Comparison of ENCODE assay signal across 1 cellular context in genomic region chr22:37563153-37564081, GRCh38.
TF ChIP-seq lines count a peak whose summit lies in the region.

No MANE protein-coding gene starts in this region.

TF ChIP-seq in HepG2, 621 proteins besides CTCF, POLR2A, EP300 and RAD21 (continued from another document):
- TF ChIP-seq, protein P1, sequence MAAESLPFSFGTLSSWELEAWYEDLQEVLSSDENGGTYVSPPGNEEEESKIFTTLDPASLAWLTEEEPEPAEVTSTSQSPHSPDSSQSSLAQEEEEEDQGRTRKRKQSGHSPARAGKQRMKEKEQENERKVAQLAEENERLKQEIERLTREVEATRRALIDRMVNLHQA (CRISPR knock-in tag; IDR thresholded peaks at IDR 0.05): no peak
- TF ChIP-seq ZNF784 (CRISPR knock-in tag; IDR thresholded peaks at IDR 0.05; ENCODE audit: borderline replicate concordance) (peak; percentile 67; the same call in 1 of the 2 replicates), ZNF672 (CRISPR knock-in tag; IDR thresholded peaks at IDR 0.05) (no peak), ZBTB8A (CRISPR knock-in tag; IDR thresholded peaks at IDR 0.05; ENCODE audit: borderline replicate concordance, low read depth) (no peak), MTF1 (CRISPR knock-in tag; IDR thresholded peaks at IDR 0.05) (no peak), ZNF619 (CRISPR knock-in tag; IDR thresholded peaks at IDR 0.05) (no peak), MXD3 (CRISPR knock-in tag; IDR thresholded peaks at IDR 0.05) (no peak), NR1H2 (CRISPR knock-in tag; IDR thresholded peaks at IDR 0.05; ENCODE audit: borderline replicate concordance, low read depth) (no peak), ZFP41 (CRISPR knock-in tag; IDR thresholded peaks at IDR 0.05; ENCODE audit: borderline replicate concordance) (no peak), NCOA1 (CRISPR knock-in tag; IDR thresholded peaks at IDR 0.05) (no peak), PHB2 (IDR thresholded peaks at IDR 0.05; ENCODE audit: partially characterized antibody) (no peak), ZMYM3 (CRISPR knock-in tag; IDR thresholded peaks at IDR 0.05) (no peak), CHD4 (IDR thresholded peaks at IDR 0.05; ENCODE audit: borderline replicate concordance, low read length) (peak; percentile 93; the same call in 1 of the 2 replicates), U2AF1 (optimal IDR thresholded peaks at IDR 0.05; ENCODE audit: low read depth, low read length) (no peak), MNT (IDR thresholded peaks at IDR 0.05) (peak; percentile 46), PITX1 (CRISPR knock-in tag; IDR thresholded peaks at IDR 0.05) (0 out of 2 replicates have a peak, but pooled peaks have one; percentile 30), LRRFIP1 (CRISPR knock-in tag; conservative IDR thresholded peaks at IDR 0.05) (no peak), ZNF10 (CRISPR knock-in tag; IDR thresholded peaks at IDR 0.05; ENCODE audit: borderline replicate concordance, low read depth) (no peak), ZNF329 (CRISPR knock-in tag; IDR thresholded peaks at IDR 0.05; ENCODE audit: low read depth) (no peak), HNRNPUL1 (IDR thresholded peaks at IDR 0.05; ENCODE audit: low read depth, low read length) (no peak), REXO4 (CRISPR knock-in tag; IDR thresholded peaks at IDR 0.05; ENCODE audit: borderline replicate concordance) (no peak), RFX5 (IDR thresholded peaks at IDR 0.05; ENCODE audit: low read depth, low read length) (no peak), ARNT2 (CRISPR knock-in tag; IDR thresholded peaks at IDR 0.05; ENCODE audit: low read depth) (no peak), ZKSCAN8 (CRISPR knock-in tag; IDR thresholded peaks at IDR 0.05; ENCODE audit: borderline replicate concordance) (no peak)
- TF ChIP-seq, protein P2, sequence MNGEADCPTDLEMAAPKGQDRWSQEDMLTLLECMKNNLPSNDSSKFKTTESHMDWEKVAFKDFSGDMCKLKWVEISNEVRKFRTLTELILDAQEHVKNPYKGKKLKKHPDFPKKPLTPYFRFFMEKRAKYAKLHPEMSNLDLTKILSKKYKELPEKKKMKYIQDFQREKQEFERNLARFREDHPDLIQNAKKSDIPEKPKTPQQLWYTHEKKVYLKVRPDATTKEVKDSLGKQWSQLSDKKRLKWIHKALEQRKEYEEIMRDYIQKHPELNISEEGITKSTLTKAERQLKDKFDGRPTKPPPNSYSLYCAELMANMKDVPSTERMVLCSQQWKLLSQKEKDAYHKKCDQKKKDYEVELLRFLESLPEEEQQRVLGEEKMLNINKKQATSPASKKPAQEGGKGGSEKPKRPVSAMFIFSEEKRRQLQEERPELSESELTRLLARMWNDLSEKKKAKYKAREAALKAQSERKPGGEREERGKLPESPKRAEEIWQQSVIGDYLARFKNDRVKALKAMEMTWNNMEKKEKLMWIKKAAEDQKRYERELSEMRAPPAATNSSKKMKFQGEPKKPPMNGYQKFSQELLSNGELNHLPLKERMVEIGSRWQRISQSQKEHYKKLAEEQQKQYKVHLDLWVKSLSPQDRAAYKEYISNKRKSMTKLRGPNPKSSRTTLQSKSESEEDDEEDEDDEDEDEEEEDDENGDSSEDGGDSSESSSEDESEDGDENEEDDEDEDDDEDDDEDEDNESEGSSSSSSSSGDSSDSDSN (CRISPR knock-in tag; IDR thresholded peaks at IDR 0.05): 0 out of 2 replicates have a peak, but pooled peaks have one; percentile 27
- TF ChIP-seq, protein P3, sequence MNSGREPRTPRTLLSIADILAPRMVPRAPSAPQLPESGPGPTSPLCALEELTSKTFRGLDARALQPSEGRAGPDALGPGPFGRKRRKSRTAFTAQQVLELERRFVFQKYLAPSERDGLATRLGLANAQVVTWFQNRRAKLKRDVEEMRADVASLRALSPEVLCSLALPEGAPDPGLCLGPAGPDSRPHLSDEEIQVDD (CRISPR knock-in tag; IDR thresholded peaks at IDR 0.05; ENCODE audit: borderline replicate concordance): no peak
- TF ChIP-seq, protein P4, sequence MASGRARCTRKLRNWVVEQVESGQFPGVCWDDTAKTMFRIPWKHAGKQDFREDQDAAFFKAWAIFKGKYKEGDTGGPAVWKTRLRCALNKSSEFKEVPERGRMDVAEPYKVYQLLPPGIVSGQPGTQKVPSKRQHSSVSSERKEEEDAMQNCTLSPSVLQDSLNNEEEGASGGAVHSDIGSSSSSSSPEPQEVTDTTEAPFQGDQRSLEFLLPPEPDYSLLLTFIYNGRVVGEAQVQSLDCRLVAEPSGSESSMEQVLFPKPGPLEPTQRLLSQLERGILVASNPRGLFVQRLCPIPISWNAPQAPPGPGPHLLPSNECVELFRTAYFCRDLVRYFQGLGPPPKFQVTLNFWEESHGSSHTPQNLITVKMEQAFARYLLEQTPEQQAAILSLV (CRISPR knock-in tag; IDR thresholded peaks at IDR 0.05; ENCODE audit: borderline replicate concordance): no peak
